Comparison of ENCODE assay signal across 15 cellular contexts in genomic region chr5:122816726-122817125, GRCh38.
"Had no signal": no experiment of that assay in that cellular context is flagged by ENCODE, and none has a peak within 500 bp of the region (broad histone marks: within the 10 kb centered on the region; RNA-seq: fewer than 3 reads in every experiment).

No MANE protein-coding gene starts in this region.

- H3K4me1 ChIP-seq: heart right ventricle had no signal

- H3K4me3 ChIP-seq: cardiac muscle cell, dorsolateral prefrontal cortex, heart right ventricle, lung had no signal

- H3K27ac Mint-ChIP-seq: activated B cell treated with CpG ODN at 0.5 μM for 24 hours; activated CD4-positive, alpha-beta T cell treated with anti-CD3 and anti-CD28 coated beads, Interleukin-2, amount 10 ng/mL, durations not matched to agents 24 days and 14 days; activated CD8-positive, alpha-beta T cell treated with anti-CD3 and anti-CD28 coated beads, Interleukin-2, amount 10 ng/mL, durations not matched to agents 7 days and 5 days; activated naive CD4-positive, alpha-beta T cell treated with anti-CD3 and anti-CD28 coated beads, Interleukin-2, amount 50 U/mL, for 72 hours; activated T-cell treated with anti-CD3 and anti-CD28 coated beads, Interleukin-2, amount 50 U/mL, for 72 hours; endodermal cell; stimulated activated effector memory CD8-positive, alpha-beta T cell treated with anti-CD3 and anti-CD28 coated beads, Interleukin-12 subunit alpha, Interleukin-12 subunit beta, amount 100 ng/mL, for 72 hours had no signal

- H3K4me3 Mint-ChIP-seq: activated B cell treated with CpG ODN at 0.5 μM for 24 hours; activated CD4-positive, alpha-beta T cell treated with anti-CD3 and anti-CD28 coated beads, Interleukin-2, amount 10 ng/mL, durations not matched to agents 24 days and 14 days; activated CD8-positive, alpha-beta T cell treated with anti-CD3 and anti-CD28 coated beads, Interleukin-2, amount 10 ng/mL, durations not matched to agents 7 days and 5 days; activated T-cell treated with anti-CD3 and anti-CD28 coated beads, Interleukin-2, amount 50 U/mL, for 72 hours; endodermal cell; naive B cell; stimulated activated effector memory CD8-positive, alpha-beta T cell treated with anti-CD3 and anti-CD28 coated beads, Interleukin-12 subunit alpha, Interleukin-12 subunit beta, amount 100 ng/mL, for 72 hours had no signal

- ATAC-seq: activated CD8-positive, alpha-beta T cell treated with anti-CD3 and anti-CD28 coated beads, Interleukin-2, amount 10 ng/mL, durations not matched to agents 7 days and 5 days; activated naive CD4-positive, alpha-beta T cell treated with anti-CD3 and anti-CD28 coated beads, Interleukin-2, amount 50 U/mL, for 72 hours; activated T-cell treated with anti-CD3 and anti-CD28 coated beads, Interleukin-2, amount 50 U/mL, for 72 hours; heart right ventricle; stimulated activated effector memory CD8-positive, alpha-beta T cell treated with anti-CD3 and anti-CD28 coated beads, Interleukin-12 subunit alpha, Interleukin-12 subunit beta, amount 100 ng/mL, for 72 hours had no signal

- H3K27ac ChIP-seq: cardiac muscle cell, dorsolateral prefrontal cortex, heart right ventricle had no signal

- H3K36me3 Mint-ChIP-seq: activated naive CD4-positive, alpha-beta T cell treated with anti-CD3 and anti-CD28 coated beads, Interleukin-2, amount 50 U/mL, for 72 hours had no signal

- H3K9me3 Mint-ChIP-seq: activated B cell treated with CpG ODN at 0.5 μM for 24 hours; activated naive CD4-positive, alpha-beta T cell treated with anti-CD3 and anti-CD28 coated beads, Interleukin-2, amount 50 U/mL, for 72 hours; activated T-cell treated with anti-CD3 and anti-CD28 coated beads, Interleukin-2, amount 50 U/mL, for 72 hours; endodermal cell; naive B cell; stimulated activated effector memory CD8-positive, alpha-beta T cell treated with anti-CD3 and anti-CD28 coated beads, Interleukin-12 subunit alpha, Interleukin-12 subunit beta, amount 100 ng/mL, for 72 hours had no signal

- H3K4me1 Mint-ChIP-seq: activated B cell treated with CpG ODN at 0.5 μM for 24 hours; activated CD4-positive, alpha-beta T cell treated with anti-CD3 and anti-CD28 coated beads, Interleukin-2, amount 10 ng/mL, durations not matched to agents 24 days and 14 days; stimulated activated effector memory CD8-positive, alpha-beta T cell treated with anti-CD3 and anti-CD28 coated beads, Interleukin-12 subunit alpha, Interleukin-12 subunit beta, amount 100 ng/mL, for 72 hours had no signal

- H3K9me3 ChIP-seq: heart right ventricle had no signal

- DNase-seq: activated B cell treated with CpG ODN at 0.5 μM for 24 hours; activated CD4-positive, alpha-beta T cell treated with anti-CD3 and anti-CD28 coated beads, Interleukin-2, amount 10 ng/mL, durations not matched to agents 24 days and 14 days; activated CD8-positive, alpha-beta memory T cell treated with anti-CD3 and anti-CD28 coated beads, Interleukin-2, amount 50 U/mL, for 4 hours; activated CD8-positive, alpha-beta T cell treated with anti-CD3 and anti-CD28 coated beads, Interleukin-2, amount 10 ng/mL, durations not matched to agents 7 days and 5 days; activated gamma-delta T cell; activated T-cell treated with anti-CD3 and anti-CD28 coated beads, Interleukin-2, amount 50 U/mL, for 72 hours; dorsolateral prefrontal cortex; endodermal cell; heart right ventricle; islet precursor cell; naive B cell had no signal

- H3K27me3 Mint-ChIP-seq: activated B cell treated with CpG ODN at 0.5 μM for 24 hours; activated CD4-positive, alpha-beta T cell treated with anti-CD3 and anti-CD28 coated beads, Interleukin-2, amount 10 ng/mL, durations not matched to agents 24 days and 14 days; naive B cell had no signal

- H3K27me3 ChIP-seq: cardiac muscle cell, dorsolateral prefrontal cortex, heart right ventricle had no signal
